In genomic region chr3:138172625-138173024, GRCh38 we compare ENCODE assay signal across 1 cellular context.
TF ChIP-seq lines count a peak whose summit lies in the region.

No MANE protein-coding gene starts in this region.

TF ChIP-seq in K562, 482 proteins besides CTCF, POLR2A, EP300 and RAD21:
- TF ChIP-seq RBFOX2 (IDR thresholded peaks at IDR 0.05; ENCODE audit: low read depth, low read length) = 0 out of 2 replicates have a peak, but pooled peaks have one; percentile 9
- TF ChIP-seq CREB1 (IDR thresholded peaks at IDR 0.05) = no peak
- TF ChIP-seq CREB1 (CRISPR knock-in tag; IDR thresholded peaks at IDR 0.05) = no peak
TF ChIP-seq in K562: peak in this region for 1.
